ENCODE assay signal across 1 cellular context in genomic region chr3:57961177-57961827, GRCh38.
A peak's percentile ranks its signal among the peaks of the same experiment; 100 is the strongest.
TF ChIP-seq lines count a peak whose summit lies in the region.

No MANE protein-coding gene starts in this region.

TF ChIP-seq in HepG2, 621 proteins besides CTCF, POLR2A, EP300 and RAD21 (continued from another document and continues in another):
- TF ChIP-seq PAXIP1 (CRISPR knock-in tag; conservative IDR thresholded peaks at IDR 0.05) (peak; percentile 91), TCF7L2 (IDR thresholded peaks at IDR 0.05; ENCODE audit: low read depth, low read length) (no peak), ZNF766 (CRISPR knock-in tag; IDR thresholded peaks at IDR 0.05; ENCODE audit: borderline replicate concordance) (peak; percentile 64; the same call in 1 of the 2 replicates), ELF4 (CRISPR knock-in tag; IDR thresholded peaks at IDR 0.05; ENCODE audit: borderline replicate concordance) (no peak), SP2 (CRISPR knock-in tag; IDR thresholded peaks at IDR 0.05) (no peak), KLF11 (CRISPR knock-in tag; IDR thresholded peaks at IDR 0.05) (peak; percentile 60; the same call in 1 of the 2 replicates), ZNF746 (CRISPR knock-in tag; IDR thresholded peaks at IDR 0.05) (no peak; the same call in 1 of the 2 replicates), CEBPZ (IDR thresholded peaks at IDR 0.05; ENCODE audit: low read length) (no peak), DMAP1 (CRISPR knock-in tag; IDR thresholded peaks at IDR 0.05) (peak; percentile 68; the same call in 1 of the 2 replicates), KDM4B (CRISPR knock-in tag; IDR thresholded peaks at IDR 0.05) (no peak), IRF9 (CRISPR knock-in tag; IDR thresholded peaks at IDR 0.05; ENCODE audit: borderline replicate concordance) (no peak), GATAD2A (CRISPR knock-in tag; IDR thresholded peaks at IDR 0.05) (peak; percentile 89), ZNF432 (CRISPR knock-in tag; IDR thresholded peaks at IDR 0.05; ENCODE audit: borderline replicate concordance) (no peak), SATB2 (CRISPR knock-in tag; IDR thresholded peaks at IDR 0.05) (no peak), ZBTB39 (CRISPR knock-in tag; IDR thresholded peaks at IDR 0.05) (0 out of 2 replicates have a peak, but pooled peaks have one; percentile 54), RNF219 (CRISPR knock-in tag; IDR thresholded peaks at IDR 0.05) (no peak), ZNF136 (CRISPR knock-in tag; IDR thresholded peaks at IDR 0.05; ENCODE audit: low read depth) (peak; percentile 78; the same call in 1 of the 2 replicates), SIN3A (IDR thresholded peaks at IDR 0.05; ENCODE audit: borderline replicate concordance, low read depth, low read length) (no peak), KLF15 (CRISPR knock-in tag; IDR thresholded peaks at IDR 0.05; ENCODE audit: borderline replicate concordance) (no peak), SRSF1 (optimal IDR thresholded peaks at IDR 0.05; ENCODE audit: low read depth, low read length) (no peak), ZBTB1 (CRISPR knock-in tag; IDR thresholded peaks at IDR 0.05; ENCODE audit: borderline replicate concordance) (no peak), ZNF251 (CRISPR knock-in tag; IDR thresholded peaks at IDR 0.05) (no peak), ZNF747 (CRISPR knock-in tag; IDR thresholded peaks at IDR 0.05; ENCODE audit: borderline replicate concordance) (peak; percentile 75; the same call in 1 of the 2 replicates), ZNF256 (CRISPR knock-in tag; conservative IDR thresholded peaks at IDR 0.05) (no peak; the same call in 1 of the 2 replicates), HIC2 (CRISPR knock-in tag; IDR thresholded peaks at IDR 0.05; ENCODE audit: low read depth) (peak; percentile 30; the same call in 1 of the 2 replicates), ZNF274 (CRISPR knock-in tag; IDR thresholded peaks at IDR 0.05) (peak; percentile 71; the same call in 1 of the 2 replicates), ZSCAN9 (CRISPR knock-in tag; IDR thresholded peaks at IDR 0.05; ENCODE audit: borderline replicate concordance) (peak; percentile 71; the same call in 1 of the 2 replicates), REL (CRISPR knock-in tag; conservative IDR thresholded peaks at IDR 0.05) (no peak), CHCHD3 (CRISPR knock-in tag; IDR thresholded peaks at IDR 0.05) (no peak), ZKSCAN8 (CRISPR knock-in tag; IDR thresholded peaks at IDR 0.05; ENCODE audit: borderline replicate concordance) (peak; percentile 32; the same call in 1 of the 2 replicates), PHF21A (CRISPR knock-in tag; IDR thresholded peaks at IDR 0.05) (peak; percentile 91), ZNF687 (CRISPR knock-in tag; IDR thresholded peaks at IDR 0.05) (peak; percentile 87), ISX (CRISPR knock-in tag; conservative IDR thresholded peaks at IDR 0.05) (no peak), ZNF333 (CRISPR knock-in tag; IDR thresholded peaks at IDR 0.05; ENCODE audit: borderline replicate concordance) (no peak), ZNF850 (CRISPR knock-in tag; conservative IDR thresholded peaks at IDR 0.05) (no peak), TRIM22 (IDR thresholded peaks at IDR 0.05) (no peak), KLF9 (CRISPR knock-in tag; IDR thresholded peaks at IDR 0.05; ENCODE audit: low read depth) (peak; percentile 46; the same call in 1 of the 2 replicates), ZNF160 (CRISPR knock-in tag; IDR thresholded peaks at IDR 0.05) (peak; percentile 100), HDAC6 (IDR thresholded peaks at IDR 0.05; ENCODE audit: low read depth, low read length) (no peak), ZNF124 (CRISPR knock-in tag; IDR thresholded peaks at IDR 0.05) (peak; percentile 25; the same call in 1 of the 2 replicates)
